ENCODE assay signal across 27 cellular contexts in the genomic region with DNA sequence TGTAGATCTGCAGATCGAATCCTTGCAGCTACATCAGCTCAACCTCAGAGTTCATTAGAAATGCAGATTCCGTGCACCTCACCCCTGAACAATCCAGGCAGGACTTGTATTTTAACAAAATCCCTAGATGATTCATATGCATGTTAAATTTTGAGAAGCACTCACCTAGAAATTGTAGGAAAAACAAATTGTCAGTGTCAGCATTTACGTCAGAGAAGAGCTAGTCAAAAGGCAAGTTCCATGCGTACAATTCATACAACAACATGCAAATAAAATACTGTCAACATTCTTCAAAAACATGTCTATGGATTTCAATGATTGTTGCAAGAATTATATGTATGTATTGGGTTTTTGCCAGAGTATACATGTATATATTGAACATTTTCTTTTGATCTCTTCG.
"Had no signal": no experiment of that assay in that cellular context is flagged by ENCODE, and none has a peak within 500 bp of the region (broad histone marks: within the 10 kb centered on the region; RNA-seq: fewer than 3 reads in every experiment).

No MANE protein-coding gene starts in this region.

- ATAC-seq: mucosa of descending colon; naive thymus-derived CD4-positive, alpha-beta T cell; natural killer cell treated with Interleukin-12 subunit alpha and Interleukin-12 subunit beta and Interleukin-15 and Interleukin-18, amount 100 ng/mL, for 72 hours; sciatic nerve; stimulated activated naive B cell treated with anti-CD40 and anti-IgM and Interleukin-4, amounts not matched to agents 10 μg/mL and 1 μg/mL and 100 μg/mL, for 72 hours; stimulated activated naive CD8-positive, alpha-beta T cell treated with anti-CD3 and anti-CD28 coated beads, Interleukin-15, Interleukin-2, amounts not matched to agents 100 U/mL and 50 U/mL, for 24 hours; upper lobe of right lung had no signal

- H3K4me3 ChIP-seq: lung, mucosa of descending colon, ovary, right atrium auricular region, skin epidermis, stomach, thoracic aorta, tibial artery, upper lobe of right lung had no signal

- H3K4me1 ChIP-seq: left ventricle myocardium inferior, right atrium auricular region, stomach, suprapubic skin, tibial artery, upper lobe of right lung had no signal

- H3K36me3 Mint-ChIP-seq: memory B cell; naive thymus-derived CD4-positive, alpha-beta T cell; natural killer cell treated with Interleukin-12 subunit alpha and Interleukin-12 subunit beta and Interleukin-15 and Interleukin-18, amount 100 ng/mL, for 72 hours; stimulated activated naive B cell treated with anti-CD40 and anti-IgM and Interleukin-4, amounts not matched to agents 10 μg/mL and 1 μg/mL and 100 μg/mL, for 72 hours had no signal

- H3K27me3 ChIP-seq: ovary, right atrium auricular region, stomach, suprapubic skin, tibial artery, upper lobe of right lung had no signal

- FAIRE-seq: urothelium cell line had no signal

- H3K27me3 Mint-ChIP-seq: naive thymus-derived CD4-positive, alpha-beta T cell; natural killer cell treated with Interleukin-12 subunit alpha and Interleukin-12 subunit beta and Interleukin-15 and Interleukin-18, amount 100 ng/mL, for 72 hours; progenitor cell of endocrine pancreas; stimulated activated naive B cell treated with anti-CD40 and anti-IgM and Interleukin-4, amounts not matched to agents 10 μg/mL and 1 μg/mL and 100 μg/mL, for 72 hours had no signal

- H3K27ac Mint-ChIP-seq: memory B cell; naive thymus-derived CD4-positive, alpha-beta T cell; natural killer cell treated with Interleukin-12 subunit alpha and Interleukin-12 subunit beta and Interleukin-15 and Interleukin-18, amount 100 ng/mL, for 72 hours; progenitor cell of endocrine pancreas; stimulated activated naive B cell treated with anti-CD40 and anti-IgM and Interleukin-4, amounts not matched to agents 10 μg/mL and 1 μg/mL and 100 μg/mL, for 72 hours had no signal

- H3K27ac ChIP-seq: left ventricle myocardium inferior, ovary, right atrium auricular region, skin epidermis, stomach, suprapubic skin, thoracic aorta, tibial artery, upper lobe of right lung had no signal

- H3K36me3 ChIP-seq: left ventricle myocardium inferior, ovary, right atrium auricular region, stomach, suprapubic skin, thoracic aorta, tibial artery, upper lobe of right lung had no signal

- H3K4me1 Mint-ChIP-seq: naive thymus-derived CD4-positive, alpha-beta T cell had no signal

- H3K4me3 Mint-ChIP-seq: memory B cell; naive thymus-derived CD4-positive, alpha-beta T cell; natural killer cell treated with Interleukin-12 subunit alpha and Interleukin-12 subunit beta and Interleukin-15 and Interleukin-18, amount 100 ng/mL, for 72 hours; stimulated activated naive B cell treated with anti-CD40 and anti-IgM and Interleukin-4, amounts not matched to agents 10 μg/mL and 1 μg/mL and 100 μg/mL, for 72 hours had no signal

- H3K9me3 ChIP-seq: left ventricle myocardium inferior, mucosa of descending colon, ovary, right atrium auricular region, suprapubic skin, thoracic aorta, tibial artery, upper lobe of right lung had no signal

- DNase-seq: hypothalamus; islet precursor cell; left ventricle myocardium inferior; midbrain; mucosa of descending colon; naive thymus-derived CD4-positive, alpha-beta T cell; ovary; stimulated activated CD4-positive, alpha-beta T cell treated with anti-CD3 and anti-CD28 coated beads, Interleukin-12 subunit alpha, Interleukin-12 subunit beta, amount 100 ng/mL, for 4 hours; stimulated activated CD4-positive, alpha-beta T cell treated with anti-CD3 and anti-CD28 coated beads, Interleukin-15, amount 100 ng/mL, for 24 hours; stimulated activated CD4-positive, alpha-beta T cell treated with anti-CD3 and anti-CD28 coated beads, Interleukin-2, amount 100 ng/mL, for 24 hours; stimulated activated CD4-positive, alpha-beta T cell treated with anti-CD3 and anti-CD28 coated beads, Interleukin-4, amount 100 ng/mL, for 1 hour; stimulated activated naive B cell treated with anti-CD40 and anti-IgM and Interleukin-4, amounts not matched to agents 10 μg/mL and 1 μg/mL and 100 μg/mL, for 72 hours; stimulated activated naive CD8-positive, alpha-beta T cell treated with anti-CD3 and anti-CD28 coated beads, Interleukin-15, Interleukin-2, amounts not matched to agents 100 U/mL and 50 U/mL, for 24 hours; stomach; tibial artery; trophoblast cell; upper lobe of right lung had no signal
